Comparison of ENCODE assay signal across 37 cellular contexts in the genomic region with DNA sequence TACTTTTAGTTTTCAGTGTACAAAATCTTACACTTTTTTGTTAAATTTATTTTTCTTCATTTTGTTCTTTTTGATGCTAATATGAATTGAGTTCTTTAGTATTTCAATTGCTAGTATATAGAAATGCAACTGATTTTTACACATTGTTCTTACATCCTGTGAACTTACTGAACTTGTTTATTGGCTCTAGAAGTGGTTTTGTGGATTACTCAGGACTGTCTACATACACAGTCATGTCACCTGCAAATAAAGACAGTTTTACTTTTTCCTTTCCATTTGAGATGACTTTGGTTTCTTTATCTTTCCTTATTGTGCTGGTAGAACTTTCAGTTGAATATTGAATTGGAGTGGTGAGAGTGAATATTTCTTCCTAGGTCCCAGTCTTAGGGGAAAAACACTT. TPM values are rescaled to one million over a fixed set of nuclear protein-coding genes. Genes with fewer than 3 reads are reported as not detected.
"Had no signal": no experiment of that assay in that cellular context is flagged by ENCODE, and none has a peak within 500 bp of the region (broad histone marks: within the 10 kb centered on the region; RNA-seq: fewer than 3 reads in every experiment).

No MANE protein-coding gene starts in this region.

- FAIRE-seq: astrocyte had no signal

- DNase-seq: activated B cell treated with CpG ODN at 0.5 μM for 24 hours; activated CD4-positive, alpha-beta memory T cell treated with anti-CD3 and anti-CD28 coated beads for 36 hours; activated CD4-positive, alpha-beta T cell treated with anti-CD3 and anti-CD28 coated beads for 4 hours; activated CD4-positive, alpha-beta T cell treated with anti-CD3 and anti-CD28 coated beads, Interleukin-2, amount 10 ng/mL, durations not matched to agents 24 days and 14 days; activated CD4-positive, alpha-beta T cell treated with anti-CD3 and anti-CD28 coated beads, Interleukin-2, amount 50 U/mL, for 1 hour; activated CD4-positive, alpha-beta T cell treated with anti-CD3 and anti-CD28 coated beads, Interleukin-2, amount 50 U/mL, for 4 hours; activated CD4-positive, CD25-positive, alpha-beta regulatory T cell treated with anti-CD3 and anti-CD28 coated beads, Interleukin-2, amount 50 U/mL, for 72 hours; activated CD8-positive, alpha-beta memory T cell treated with anti-CD3 and anti-CD28 coated beads, Interleukin-2, amount 50 U/mL, for 4 hours; activated CD8-positive, alpha-beta T cell treated with anti-CD3 and anti-CD28 coated beads for 36 hours; activated effector memory CD4-positive, alpha-beta T cell treated with anti-CD3 and anti-CD28 coated beads, Interleukin-2, amount 50 U/mL, for 16 hours; activated gamma-delta T cell treated with Interleukin-2 at 50 U/mL for 16 hours; activated naive CD4-positive, alpha-beta T cell; activated naive CD4-positive, alpha-beta T cell treated with anti-CD3 and anti-CD28 coated beads for 36 hours; activated naive CD4-positive, alpha-beta T cell treated with anti-CD3 and anti-CD28 coated beads, Interleukin-2, amount 50 U/mL, for 16 hours; activated naive CD8-positive, alpha-beta T cell treated with anti-CD3 and anti-CD28 coated beads for 36 hours; activated T-cell treated with anti-CD3 and anti-CD28 coated beads for 4 hours; activated T-cell treated with anti-CD3 and anti-CD28 coated beads, Interleukin-2, amount 50 U/mL, for 1 hour; activated T-cell treated with anti-CD3 and anti-CD28 coated beads, Interleukin-2, amount 50 U/mL, for 4 hours; activated T-cell treated with anti-CD3 and anti-CD28 coated beads, Interleukin-2, amount 50 U/mL, for 72 hours; adrenal gland; amniotic stem cell; aorta; body of pancreas; brain microvascular endothelial cell; caudate nucleus; cerebellar nuclear complex; T-helper 2 cell; T-helper 9 cell had no signal

- H3K27ac ChIP-seq: adrenal gland, body of pancreas, brain microvascular endothelial cell, breast epithelium, cardiac muscle cell, VCaP had no signal

- ATAC-seq: activated CD8-positive, alpha-beta T cell treated with anti-CD3 and anti-CD28 coated beads for 36 hours; activated naive CD4-positive, alpha-beta T cell treated with anti-CD3 and anti-CD28 coated beads, Interleukin-2, amount 50 U/mL, for 72 hours; activated T-cell treated with anti-CD3 and anti-CD28 coated beads, Interleukin-2, amount 50 U/mL, for 4 hours; activated T-cell treated with anti-CD3 and anti-CD28 coated beads, Interleukin-2, amount 50 U/mL, for 72 hours; activated T-helper 17 cell treated with anti-CD3 and anti-CD28 coated beads, Interleukin-2, amount 50 U/mL, for 72 hours; body of pancreas had no signal

- H3K36me3 ChIP-seq: adrenal gland, brain microvascular endothelial cell, breast epithelium, cardiac muscle cell had no signal

- H3K9me3 ChIP-seq: adrenal gland had no signal

- H3K4me3 ChIP-seq: adrenal gland, body of pancreas, breast epithelium, cardiac muscle cell had no signal

- H3K4me1 ChIP-seq: adrenal gland, body of pancreas, breast epithelium had no signal

- H3K27me3 ChIP-seq: adrenal gland, body of pancreas, brain microvascular endothelial cell, breast epithelium, cardiac muscle cell had no signal

RNA-seq across cellular contexts. Expression of a gene that starts 40.8 kb away (rescaled TPM):
- total RNA-seq: activated B cell treated with CpG ODN at 0.5 μM for 24 hours; activated CD4-positive, alpha-beta memory T cell treated with anti-CD3 and anti-CD28 coated beads for 36 hours; activated CD4-positive, alpha-beta T cell treated with anti-CD3 and anti-CD28 coated beads, Interleukin-2, amount 10 ng/mL, durations not matched to agents 24 days and 14 days; activated CD8-positive, alpha-beta memory T cell treated with anti-CD3 and anti-CD28 coated beads for 36 hours; activated CD8-positive, alpha-beta T cell treated with anti-CD3 and anti-CD28 coated beads for 36 hours; activated naive CD4-positive, alpha-beta T cell treated with anti-CD3 and anti-CD28 coated beads for 36 hours; activated naive CD4-positive, alpha-beta T cell treated with anti-CD3 and anti-CD28 coated beads, Interleukin-2, amount 50 U/mL, for 72 hours; activated naive CD8-positive, alpha-beta T cell treated with anti-CD3 and anti-CD28 coated beads for 36 hours; activated T-cell treated with anti-CD3 and anti-CD28 coated beads, Interleukin-2, amount 50 U/mL, for 4 hours; activated T-cell treated with anti-CD3 and anti-CD28 coated beads, Interleukin-2, amount 50 U/mL, for 72 hours; activated T-helper 1 cell treated with anti-CD3 and anti-CD28 coated beads, Interleukin-12 subunit alpha, Interleukin-12 subunit beta, Interleukin-2, Interleukin-4 antibody, amounts not matched to agents 30 ng/mL and 10 ng/mL and 1 ng/mL, durations not matched to agents 14 hours and 24 hours and 36 hours; activated T-helper 17 cell treated with anti-CD3 and anti-CD28 coated beads, Interleukin-2, amount 50 U/mL, for 72 hours; adrenal gland; aorta; astrocyte; breast epithelium; cardiac muscle cell; chondrocyte had no signal
